22 cellular contexts compared by ENCODE assay signal in genomic region chr3:131114201-131114600, GRCh38.
"Had no signal": no experiment of that assay in that cellular context is flagged by ENCODE, and none has a peak within 500 bp of the region (broad histone marks: within the 10 kb centered on the region; RNA-seq: fewer than 3 reads in every experiment).

No MANE protein-coding gene starts in this region.

- H3K36me3 Mint-ChIP-seq: immature natural killer cell, naive B cell, type B pancreatic cell had no signal

- H3K4me3 ChIP-seq: gastrocnemius medialis, lung, prostate gland, stomach had no signal

- H3K27ac Mint-ChIP-seq: dendritic cell treated with granulocyte-macrophage colony-stimulating factor and Interleukin-4, amounts not matched to agents 40 ng/mL and 50 ng/mL, for 4 days; immature natural killer cell; naive B cell; nephron; type B pancreatic cell had no signal

- DNase-seq: central memory CD4-positive, alpha-beta T cell; erythroblast; gastrocnemius medialis; glutamatergic neuron; immature natural killer cell; kidney; left cardiac atrium; left ventricle myocardium superior; mesendoderm; naive B cell; occipital lobe; small intestine; stimulated activated CD4-positive, alpha-beta T cell treated with anti-CD3 and anti-CD28 coated beads, Interleukin-12 subunit alpha, Interleukin-12 subunit beta, amount 100 ng/mL, for 4 hours; stimulated activated naive CD4-positive, alpha-beta T cell; stomach; substantia nigra had no signal

- H3K4me3 Mint-ChIP-seq: dendritic cell treated with granulocyte-macrophage colony-stimulating factor and Interleukin-4, amounts not matched to agents 40 ng/mL and 50 ng/mL, for 4 days; immature natural killer cell; naive B cell; nephron; type B pancreatic cell had no signal

- ATAC-seq: gastrocnemius medialis, left cardiac atrium, left ventricle myocardium superior, sciatic nerve had no signal

- H3K4me1 Mint-ChIP-seq: immature natural killer cell, naive B cell had no signal

- H3K27me3 Mint-ChIP-seq: dendritic cell treated with granulocyte-macrophage colony-stimulating factor and Interleukin-4, amounts not matched to agents 40 ng/mL and 50 ng/mL, for 4 days; naive B cell; type B pancreatic cell had no signal
